In the genomic region with DNA sequence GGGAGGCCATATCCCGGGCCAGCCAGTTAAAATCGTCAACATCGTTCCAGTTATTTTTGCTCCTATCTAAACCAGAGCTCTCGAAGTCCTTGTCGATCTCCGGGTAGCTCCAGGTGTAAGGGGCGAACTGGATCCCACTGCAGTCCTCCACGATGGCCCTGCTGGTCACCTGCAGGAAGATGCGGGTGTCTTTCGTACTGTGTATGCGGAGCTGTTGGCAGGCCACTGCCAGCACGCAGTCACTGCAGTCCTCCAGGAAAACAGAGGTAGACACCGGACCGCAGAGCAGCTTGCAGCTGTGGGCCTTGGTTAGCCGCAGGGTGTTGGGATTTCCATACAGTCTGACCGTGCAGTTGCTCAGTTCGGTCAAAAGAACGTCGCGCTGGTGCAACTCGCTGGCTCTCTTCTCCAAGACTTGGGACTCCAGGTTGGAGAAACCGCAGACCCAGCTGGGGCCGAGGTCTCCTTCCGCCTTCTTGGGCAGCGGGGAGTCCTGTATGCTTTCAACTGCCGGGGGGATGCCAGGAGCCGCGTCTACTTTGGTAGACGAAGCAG, we compare ENCODE assay signal across 8 cellular contexts. TPM values are rescaled to one million over a fixed set of nuclear protein-coding genes. Genes with fewer than 3 reads are reported as not detected.
DNase-seq lines count a peak whose midpoint lies in the region; ATAC-seq, FAIRE-seq and TF ChIP-seq lines count a peak whose summit lies in the region.

No MANE protein-coding gene starts in this region.

- no peaks in the 10 kb centered on the region for H3K9me3 ChIP-seq in OCI-LY7 (ENCODE audit: low read length)
- H3K9me3 ChIP-seq in body of pancreas: no peaks in the 10 kb centered on the region
- no peaks in the 10 kb centered on the region for H3K9me3 ChIP-seq in keratinocyte (ENCODE audit: control insufficient read depth, low read depth, low read length)

- dilution Hi-C loops in keratinocyte (cut with MboI; ENCODE audit: extremely low pct_ligation_motif_present, low sequenced_read_pairs): no loop called here

- ATAC-seq in body of pancreas: no peak

- H3K79me2 ChIP-seq in OCI-LY7 (ENCODE audit: insufficient read depth, low read depth, low read length): peaks cover 63% of the 10 kb centered on the region
- H3K79me2 ChIP-seq in keratinocyte (ENCODE audit: control insufficient read depth, insufficient read depth, low read length): peaks cover 22% of the 10 kb centered on the region

- peaks cover 21% of the 10 kb centered on the region for H3K36me3 ChIP-seq in OCI-LY7 (ENCODE audit: insufficient read depth, low read length)
- no peaks in the 10 kb centered on the region for H3K36me3 ChIP-seq in body of pancreas (replicated peaks in 1 of 2; ENCODE audit: insufficient read depth in 1 of 2, low read depth in 2 of 2)
- no peaks in the 10 kb centered on the region for H3K36me3 ChIP-seq in keratinocyte (ENCODE audit: control insufficient read depth in 2 of 2, extremely low read depth in 1 of 2, insufficient read depth in 2 of 2, low read length in 2 of 2)

- H3K27ac ChIP-seq in OCI-LY7 (ENCODE audit: low read depth, low read length, poor library complexity, severe bottlenecking): peak overlapping the region; percentile 95
- H3K27ac ChIP-seq in body of pancreas: peak overlapping the region; percentile 81 to 99 (median 91)
- H3K27ac ChIP-seq in keratinocyte (ENCODE audit: control insufficient read depth, insufficient read depth, low read length): peak overlapping the region; percentile 96

- intact Hi-C loops in OCI-LY7 (cut with micrococcal nuclease; ENCODE audit: unreplicated experiment) (loop anchor here (5.0 to 10.0 kb wide), 4 partner anchors 147 to 1020 kb away; partner anchors contain the start of gene SRF), body of pancreas (cut with DNase I) (no loop called here)

- WGBS in body of pancreas, 2 donors: 0 to 2% methylated on average over 23 to 29 of the region's 29 CpGs

- TF ChIP-seq CTCF in OCI-LY7 (conservative IDR thresholded peaks at IDR 0.05; ENCODE audit: low read length): no peak
- TF ChIP-seq CTCF in body of pancreas (IDR thresholded peaks at IDR 0.05): no peak
- no peak for TF ChIP-seq CTCF in keratinocyte (optimal IDR thresholded peaks at IDR 0.05 in 1 of 3, IDR thresholded peaks at IDR 0.05 in 1 of 3, conservative IDR thresholded peaks at IDR 0.05 in 1 of 3; ENCODE audit: extremely low read depth in 1 of 3, insufficient read depth in 2 of 3, low read length in 3 of 3)

- H4K20me1 ChIP-seq in OCI-LY7 (ENCODE audit: insufficient read depth, low read length) (peaks cover 9% of the 10 kb centered on the region; the same call in 1 of the 2 replicates), keratinocyte (ENCODE audit: control insufficient read depth, extremely low read depth, insufficient read depth, low read length) (no peaks in the 10 kb centered on the region)

- H3K27me3 ChIP-seq in body of pancreas (no peaks in the 10 kb centered on the region), keratinocyte (ENCODE audit: control insufficient read depth, extremely low read depth, insufficient read depth, low read length) (no peaks in the 10 kb centered on the region)

- BruUV-seq in OCI-LY7 (replicated peaks; lab: Mats Ljungman, UMichigan): no TSS peak

- no peaks in the 10 kb centered on the region for H3K9me2 ChIP-seq in OCI-LY7 (ENCODE audit: insufficient read depth, low read length)

- H3K4me2 ChIP-seq in OCI-LY7 (ENCODE audit: low read length): peak overlapping the region; percentile 75
- H3K4me2 ChIP-seq in keratinocyte (ENCODE audit: control insufficient read depth, extremely low read depth, insufficient read depth, low read depth, low read length): peak overlapping the region; percentile 96

- FAIRE-seq in keratinocyte (lab: Jason Lieb, UNC): no peak

- CTCF ChIA-PET in OCI-LY7 (lab: Charles Lee; ENCODE audit: unreplicated experiment): interaction anchor here (1.5 kb wide), 1 partner anchor 24 kb away, joined by 5 read pairs; no protein-coding TSS in a partner anchor

- H3K4me1 ChIP-seq in OCI-LY7 (ENCODE audit: insufficient read depth, low read length, poor library complexity, severe bottlenecking) (peaks cover 55% of the 10 kb centered on the region), body of pancreas (peaks cover 40% of the 10 kb centered on the region), keratinocyte (ENCODE audit: control insufficient read depth, extremely low read depth, insufficient read depth, low read length) (peaks cover 25% of the 10 kb centered on the region)

- H3K4me3 ChIP-seq in OCI-LY7 (ENCODE audit: low read depth, low read length, poor library complexity, severe bottlenecking) (peak overlapping the region; percentile 82), body of pancreas (peak overlapping the region; percentile 75 to 93), keratinocyte (ENCODE audit: control insufficient read depth in 2 of 3, extremely low read depth in 1 of 3, insufficient read depth in 2 of 3, low read depth in 1 of 3, low read length in 3 of 3) (peak overlapping the region; percentile 88 to 99 (median 98))

- peak overlapping the region; percentile 98 for H3K9ac ChIP-seq in keratinocyte (ENCODE audit: control insufficient read depth, extremely low read depth, insufficient read depth, low read length)

- DNase-seq in activated naive CD4-positive, alpha-beta T cell treated with Interleukin-2 at 50 U/mL for 16 hours: peak; percentile 37
- DNase-seq in activated naive CD4-positive, alpha-beta T cell (lab: John Stamatoyannopoulos, UW): no peak
- DNase-seq in OCI-LY7 (ENCODE audit: low spot score) (peak; percentile 61), body of pancreas (peak; percentile 26 to 36 (median 29)), keratinocyte (ENCODE audit: low read depth, low spot score) (no peak), LoVo (ENCODE audit: low spot score) (no peak), NCI-H1930 (lab: John Stamatoyannopoulos, UW) (no peak)
- peak; percentile 16 to 39 for DNase-seq in stimulated activated CD8-positive, alpha-beta memory T cell treated with anti-CD3 and anti-CD28 coated beads, Interleukin-15, amount 100 ng/mL, for 48 hours (ENCODE audit: low read depth in 2 of 2)

- no peak overlapping the region for H2AFZ ChIP-seq in OCI-LY7 (ENCODE audit: low read length)
- no peak overlapping the region for H2AFZ ChIP-seq in keratinocyte (ENCODE audit: control insufficient read depth, low read length)

- H3K9me1 ChIP-seq in keratinocyte (ENCODE audit: control insufficient read depth, extremely low read depth, insufficient read depth, low read length): no peaks in the 10 kb centered on the region

- TF ChIP-seq POLR2A in body of pancreas (IDR thresholded peaks at IDR 0.05): no peak

- POLR2A ChIA-PET in OCI-LY7 (lab: Charles Lee): interaction anchor here (0.6 to 14.2 kb wide), 5 partner anchors 15 to 479 kb away, joined by 3 to 494 read pairs (median 6); partner anchors contain the start of genes BICRAL, CNPY3 and PPP2R5D

RNA-seq across cellular contexts. Expression of gene TBCC, which starts 0.7 kb away (rescaled TPM):
- total RNA-seq in OCI-LY7 (2014; rRNA removed; shearing (Covaris generic)): 118 and 136 TPM in 2 replicates
- total RNA-seq in OCI-LY7 (2022) (69.2 and 78.0 TPM in 2 replicates), body of pancreas (10 to 100 TPM; 14.5 to 25.4 TPM)
- 14.1 to 18.8 TPM (median 16.7 TPM) in 3 replicates for polyA plus RNA-seq in keratinocyte
- polyA plus RNA-seq in keratinocyte (2011; ENCODE audit: low read depth): 7.7 TPM
- polyA plus RNA-seq in keratinocyte (2011; cell fraction: cytosol; rRNA removed): 12.2 and 12.8 TPM in 2 replicates
- 21.2 and 24.7 TPM in 2 replicates for polyA plus RNA-seq in keratinocyte (2011; cell fraction: nucleus; rRNA removed)
- 11.4 and 16.6 TPM in 2 replicates for polyA plus RNA-seq in keratinocyte (2012; ENCODE audit: low replicate concordance)
- polyA minus RNA-seq in keratinocyte: 7.4 to 15.6 TPM (median 7.6 TPM) in 3 replicates
- 12.5 TPM for polyA minus RNA-seq in keratinocyte (2011; cell fraction: cytosol; rRNA and poly(A)+ RNA removed)
- 6.9 and 8.9 TPM in 2 replicates for polyA minus RNA-seq in keratinocyte (2011; cell fraction: nucleus; rRNA and poly(A)+ RNA removed)

RNA-seq across cellular contexts. Expression of gene PRPH2, which starts 22.8 kb away (rescaled TPM):
- total RNA-seq in OCI-LY7 (2014; rRNA removed; shearing (Covaris generic)): not detected in 2 replicates
- not detected in 2 replicates for total RNA-seq in OCI-LY7 (2022)
- total RNA-seq in body of pancreas: 1 to 10 TPM; 1.0 to 4.3 TPM
- 0.01 to 0.05 TPM in 2 of 3 replicates, not detected in the other for polyA plus RNA-seq in keratinocyte
- not detected for polyA plus RNA-seq in keratinocyte (2011; ENCODE audit: low read depth)
- polyA plus RNA-seq in keratinocyte (2011; cell fraction: cytosol; rRNA removed): 0.03 TPM in 1 of 2 replicates, not detected in the other
- not detected in 2 replicates for polyA plus RNA-seq in keratinocyte (2011; cell fraction: nucleus; rRNA removed)
- 0.08 TPM in 1 of 2 replicates, not detected in the other for polyA plus RNA-seq in keratinocyte (2012; ENCODE audit: low replicate concordance)
- polyA minus RNA-seq in keratinocyte: not detected in 3 replicates
- not detected for polyA minus RNA-seq in keratinocyte (2011; cell fraction: cytosol; rRNA and poly(A)+ RNA removed)
- polyA minus RNA-seq in keratinocyte (2011; cell fraction: nucleus; rRNA and poly(A)+ RNA removed): not detected in 2 replicates

RNA-seq across cellular contexts. Expression of gene BICRAL, which starts 36.7 kb away (rescaled TPM):
- 8.0 and 10.3 TPM in 2 replicates for total RNA-seq in OCI-LY7 (2014; rRNA removed; shearing (Covaris generic))
- total RNA-seq in OCI-LY7 (2022): 25.7 and 27.8 TPM in 2 replicates
- 1 to 10 TPM; 6.9 to 8.6 TPM for total RNA-seq in body of pancreas
- polyA plus RNA-seq in keratinocyte: 4.2 to 6.5 TPM (median 5.0 TPM) in 3 replicates
- 1.4 TPM for polyA plus RNA-seq in keratinocyte (2011; ENCODE audit: low read depth)
- polyA plus RNA-seq in keratinocyte (2011; cell fraction: cytosol; rRNA removed): 3.3 and 5.7 TPM in 2 replicates
- polyA plus RNA-seq in keratinocyte (2011; cell fraction: nucleus; rRNA removed): 8.0 and 8.2 TPM in 2 replicates
- 3.0 and 3.6 TPM in 2 replicates for polyA plus RNA-seq in keratinocyte (2012; ENCODE audit: low replicate concordance)
- 5.6 to 13.1 TPM (median 10.2 TPM) in 3 replicates for polyA minus RNA-seq in keratinocyte
- polyA minus RNA-seq in keratinocyte (2011; cell fraction: cytosol; rRNA and poly(A)+ RNA removed): 5.4 TPM
- polyA minus RNA-seq in keratinocyte (2011; cell fraction: nucleus; rRNA and poly(A)+ RNA removed): 6.0 and 10.6 TPM in 2 replicates

Comparison
In these comparisons a context has a peak if more than half of its experiments do, and no peak if none do; other contexts are left out.
1. DNase-seq: peak in activated naive CD4-positive, alpha-beta T cell treated with Interleukin-2 at 50 U/mL for 16 hours (single experiment), OCI-LY7 (single experiment), body of pancreas (4 of 4) and stimulated activated CD8-positive, alpha-beta memory T cell treated with anti-CD3 and anti-CD28 coated beads, Interleukin-15, amount 100 ng/mL, for 48 hours (2 of 2); none in activated naive CD4-positive, alpha-beta T cell (0 of 4), keratinocyte (single experiment), LoVo (single experiment) and NCI-H1930 (0 of 2).
2. Peak in every context shown above with its lines, with median percentiles within 50 percentile points of each other: H3K27ac ChIP-seq and H3K4me3 ChIP-seq.